Comparison of ENCODE assay signal across 1 cellular context in the genomic region with DNA sequence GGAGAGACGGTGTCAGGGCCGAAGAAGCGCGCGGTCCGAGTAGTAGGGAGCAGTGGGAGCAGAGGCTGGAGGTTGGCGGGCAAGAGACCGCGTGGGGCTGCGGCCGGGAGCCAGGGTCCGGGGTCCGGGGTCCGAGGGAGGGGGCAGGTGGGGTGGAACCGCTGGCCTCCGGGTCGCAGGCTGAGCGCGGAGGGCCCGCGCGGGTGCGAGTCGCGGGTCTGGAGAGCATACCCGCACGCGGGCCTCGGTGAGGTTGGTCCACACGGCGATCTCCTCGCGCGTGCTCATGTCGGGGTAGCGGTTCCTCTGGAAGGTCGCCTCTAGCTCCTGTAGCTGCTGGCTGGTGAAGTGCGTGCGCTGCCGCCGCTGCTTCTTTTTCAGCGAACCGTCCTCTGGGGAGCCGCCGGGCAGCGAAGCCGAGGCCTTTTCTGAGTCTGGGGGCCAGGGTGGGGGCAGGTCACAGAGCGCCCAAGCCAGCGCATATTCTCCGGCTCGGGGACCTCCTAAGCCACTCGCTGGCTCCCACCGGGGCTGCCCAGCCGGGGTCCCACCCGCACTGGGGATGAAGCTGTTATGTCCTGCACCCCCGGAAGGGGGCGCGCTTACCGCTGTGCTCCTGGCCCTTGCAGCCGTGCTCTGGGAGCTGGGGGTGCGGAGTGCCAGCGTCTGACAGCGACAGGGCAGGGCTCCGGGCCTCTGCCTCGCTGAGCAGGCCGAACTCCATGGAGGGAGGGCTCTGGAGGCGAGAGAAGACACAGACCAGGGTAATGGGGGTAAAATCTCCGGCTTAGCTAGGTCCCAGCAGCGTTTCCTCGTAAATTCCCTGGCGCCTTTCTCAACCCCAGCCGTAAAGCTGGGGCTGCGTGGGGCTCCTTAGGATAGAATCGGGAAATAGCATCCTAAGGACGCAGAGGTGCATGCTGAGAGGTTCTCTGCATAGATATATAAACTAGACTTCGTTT.
TF ChIP-seq lines count a peak whose summit lies in the region.

No MANE protein-coding gene starts in this region.

TF ChIP-seq in HepG2, 621 proteins besides CTCF, POLR2A, EP300 and RAD21 (continued from another document and continues in another):
- TF ChIP-seq, protein P1, sequence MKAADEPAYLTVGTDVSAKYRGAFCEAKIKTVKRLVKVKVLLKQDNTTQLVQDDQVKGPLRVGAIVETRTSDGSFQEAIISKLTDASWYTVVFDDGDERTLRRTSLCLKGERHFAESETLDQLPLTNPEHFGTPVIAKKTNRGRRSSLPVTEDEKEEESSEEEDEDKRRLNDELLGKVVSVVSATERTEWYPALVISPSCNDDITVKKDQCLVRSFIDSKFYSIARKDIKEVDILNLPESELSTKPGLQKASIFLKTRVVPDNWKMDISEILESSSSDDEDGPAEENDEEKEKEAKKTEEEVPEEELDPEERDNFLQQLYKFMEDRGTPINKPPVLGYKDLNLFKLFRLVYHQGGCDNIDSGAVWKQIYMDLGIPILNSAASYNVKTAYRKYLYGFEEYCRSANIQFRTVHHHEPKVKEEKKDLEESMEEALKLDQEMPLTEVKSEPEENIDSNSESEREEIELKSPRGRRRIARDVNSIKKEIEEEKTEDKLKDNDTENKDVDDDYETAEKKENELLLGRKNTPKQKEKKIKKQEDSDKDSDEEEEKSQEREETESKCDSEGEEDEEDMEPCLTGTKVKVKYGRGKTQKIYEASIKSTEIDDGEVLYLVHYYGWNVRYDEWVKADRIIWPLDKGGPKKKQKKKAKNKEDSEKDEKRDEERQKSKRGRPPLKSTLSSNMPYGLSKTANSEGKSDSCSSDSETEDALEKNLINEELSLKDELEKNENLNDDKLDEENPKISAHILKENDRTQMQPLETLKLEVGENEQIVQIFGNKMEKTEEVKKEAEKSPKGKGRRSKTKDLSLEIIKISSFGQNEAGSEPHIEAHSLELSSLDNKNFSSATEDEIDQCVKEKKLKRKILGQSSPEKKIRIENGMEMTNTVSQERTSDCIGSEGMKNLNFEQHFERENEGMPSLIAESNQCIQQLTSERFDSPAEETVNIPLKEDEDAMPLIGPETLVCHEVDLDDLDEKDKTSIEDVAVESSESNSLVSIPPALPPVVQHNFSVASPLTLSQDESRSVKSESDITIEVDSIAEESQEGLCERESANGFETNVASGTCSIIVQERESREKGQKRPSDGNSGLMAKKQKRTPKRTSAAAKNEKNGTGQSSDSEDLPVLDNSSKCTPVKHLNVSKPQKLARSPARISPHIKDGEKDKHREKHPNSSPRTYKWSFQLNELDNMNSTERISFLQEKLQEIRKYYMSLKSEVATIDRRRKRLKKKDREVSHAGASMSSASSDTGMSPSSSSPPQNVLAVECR (CRISPR knock-in tag; IDR thresholded peaks at IDR 0.05; ENCODE audit: borderline replicate concordance): no peak; the same call in 1 of the 2 replicates
- TF ChIP-seq ZFP36 (IDR thresholded peaks at IDR 0.05; ENCODE audit: borderline replicate concordance, low read depth, low read length, partially characterized antibody) (no peak), GATAD2A (CRISPR knock-in tag; IDR thresholded peaks at IDR 0.05) (0 out of 2 replicates have a peak, but pooled peaks have one; percentile 37), NRL (CRISPR knock-in tag; IDR thresholded peaks at IDR 0.05; ENCODE audit: borderline replicate concordance) (peak; percentile 71), ZNF558 (CRISPR knock-in tag; IDR thresholded peaks at IDR 0.05; ENCODE audit: borderline replicate concordance) (0 out of 2 replicates have a peak, but pooled peaks have one; percentile 48), KDM5B (CRISPR knock-in tag; IDR thresholded peaks at IDR 0.05; ENCODE audit: borderline replicate concordance) (no peak; the same call in 1 of the 2 replicates), ZNF331 (CRISPR knock-in tag; IDR thresholded peaks at IDR 0.05) (peak; percentile 18; the same call in 1 of the 2 replicates), CREB1 (IDR thresholded peaks at IDR 0.05) (no peak), CREB1 (CRISPR knock-in tag; IDR thresholded peaks at IDR 0.05) (no peak), MYC (CRISPR knock-in tag; IDR thresholded peaks at IDR 0.05; ENCODE audit: borderline replicate concordance) (peak; percentile 43; the same call in 1 of the 2 replicates), REPIN1 (CRISPR knock-in tag; IDR thresholded peaks at IDR 0.05; ENCODE audit: borderline replicate concordance, low read depth) (no peak), SP4 (CRISPR knock-in tag; IDR thresholded peaks at IDR 0.05) (no peak), MIXL1 (CRISPR knock-in tag; IDR thresholded peaks at IDR 0.05) (0 out of 2 replicates have a peak, but pooled peaks have one; percentile 21), ZFX (CRISPR knock-in tag; IDR thresholded peaks at IDR 0.05; ENCODE audit: low read depth) (peak; percentile 39; the same call in 1 of the 2 replicates), ETV5 (CRISPR knock-in tag; IDR thresholded peaks at IDR 0.05; ENCODE audit: borderline replicate concordance) (peak; percentile 21; the same call in 1 of the 2 replicates), GABPB1 (CRISPR knock-in tag; IDR thresholded peaks at IDR 0.05) (peak; percentile 47; the same call in 1 of the 2 replicates), ZSCAN21 (CRISPR knock-in tag; IDR thresholded peaks at IDR 0.05; ENCODE audit: borderline replicate concordance) (peak; percentile 47; the same call in 1 of the 2 replicates), ZNF740 (CRISPR knock-in tag; IDR thresholded peaks at IDR 0.05) (peak; percentile 70; the same call in 1 of the 2 replicates), ZMYM2 (CRISPR knock-in tag; IDR thresholded peaks at IDR 0.05) (peak; percentile 94), ZNF276 (CRISPR knock-in tag; IDR thresholded peaks at IDR 0.05; ENCODE audit: low read depth) (no peak), ARHGAP35 (CRISPR knock-in tag; IDR thresholded peaks at IDR 0.05; ENCODE audit: borderline replicate concordance) (no peak), ZFP91 (CRISPR knock-in tag; IDR thresholded peaks at IDR 0.05; ENCODE audit: borderline replicate concordance) (peak; percentile 12; the same call in 1 of the 2 replicates), SAP130 (CRISPR knock-in tag; IDR thresholded peaks at IDR 0.05; ENCODE audit: low read depth) (peak; percentile 59), XRCC5 (optimal IDR thresholded peaks at IDR 0.05; ENCODE audit: low read length) (peak; percentile 81), CENPX (CRISPR knock-in tag; IDR thresholded peaks at IDR 0.05) (no peak), ZBTB7B (CRISPR knock-in tag; IDR thresholded peaks at IDR 0.05) (peak; percentile 81), BCL3 (CRISPR knock-in tag; IDR thresholded peaks at IDR 0.05) (0 out of 2 replicates have a peak, but pooled peaks have one; percentile 16), IRF2 (CRISPR knock-in tag; IDR thresholded peaks at IDR 0.05) (0 out of 2 replicates have a peak, but pooled peaks have one; percentile 23), DMAP1 (CRISPR knock-in tag; IDR thresholded peaks at IDR 0.05) (no peak), ZNF430 (CRISPR knock-in tag; IDR thresholded peaks at IDR 0.05) (no peak), RCOR2 (CRISPR knock-in tag; IDR thresholded peaks at IDR 0.05) (peak; percentile 57; the same call in 1 of the 2 replicates), HNRNPLL (IDR thresholded peaks at IDR 0.05; ENCODE audit: low read depth, low read length, poor library complexity, severe bottlenecking) (peak; percentile 50), BORCS8-MEF2B (CRISPR knock-in tag; IDR thresholded peaks at IDR 0.05) (0 out of 2 replicates have a peak, but pooled peaks have one; percentile 20), KDM1A (CRISPR knock-in tag; IDR thresholded peaks at IDR 0.05) (peak; percentile 87; the same call in 1 of the 2 replicates), SPEN (CRISPR knock-in tag; IDR thresholded peaks at IDR 0.05; ENCODE audit: low read depth) (peak; percentile 54; the same call in 1 of the 2 replicates), ZNF691 (CRISPR knock-in tag; IDR thresholded peaks at IDR 0.05; ENCODE audit: borderline replicate concordance, low read depth) (0 out of 2 replicates have a peak, but pooled peaks have one; percentile 58)
- TF ChIP-seq, protein P2, sequence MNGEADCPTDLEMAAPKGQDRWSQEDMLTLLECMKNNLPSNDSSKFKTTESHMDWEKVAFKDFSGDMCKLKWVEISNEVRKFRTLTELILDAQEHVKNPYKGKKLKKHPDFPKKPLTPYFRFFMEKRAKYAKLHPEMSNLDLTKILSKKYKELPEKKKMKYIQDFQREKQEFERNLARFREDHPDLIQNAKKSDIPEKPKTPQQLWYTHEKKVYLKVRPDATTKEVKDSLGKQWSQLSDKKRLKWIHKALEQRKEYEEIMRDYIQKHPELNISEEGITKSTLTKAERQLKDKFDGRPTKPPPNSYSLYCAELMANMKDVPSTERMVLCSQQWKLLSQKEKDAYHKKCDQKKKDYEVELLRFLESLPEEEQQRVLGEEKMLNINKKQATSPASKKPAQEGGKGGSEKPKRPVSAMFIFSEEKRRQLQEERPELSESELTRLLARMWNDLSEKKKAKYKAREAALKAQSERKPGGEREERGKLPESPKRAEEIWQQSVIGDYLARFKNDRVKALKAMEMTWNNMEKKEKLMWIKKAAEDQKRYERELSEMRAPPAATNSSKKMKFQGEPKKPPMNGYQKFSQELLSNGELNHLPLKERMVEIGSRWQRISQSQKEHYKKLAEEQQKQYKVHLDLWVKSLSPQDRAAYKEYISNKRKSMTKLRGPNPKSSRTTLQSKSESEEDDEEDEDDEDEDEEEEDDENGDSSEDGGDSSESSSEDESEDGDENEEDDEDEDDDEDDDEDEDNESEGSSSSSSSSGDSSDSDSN (CRISPR knock-in tag; IDR thresholded peaks at IDR 0.05): peak; percentile 55
- TF ChIP-seq, protein P3, sequence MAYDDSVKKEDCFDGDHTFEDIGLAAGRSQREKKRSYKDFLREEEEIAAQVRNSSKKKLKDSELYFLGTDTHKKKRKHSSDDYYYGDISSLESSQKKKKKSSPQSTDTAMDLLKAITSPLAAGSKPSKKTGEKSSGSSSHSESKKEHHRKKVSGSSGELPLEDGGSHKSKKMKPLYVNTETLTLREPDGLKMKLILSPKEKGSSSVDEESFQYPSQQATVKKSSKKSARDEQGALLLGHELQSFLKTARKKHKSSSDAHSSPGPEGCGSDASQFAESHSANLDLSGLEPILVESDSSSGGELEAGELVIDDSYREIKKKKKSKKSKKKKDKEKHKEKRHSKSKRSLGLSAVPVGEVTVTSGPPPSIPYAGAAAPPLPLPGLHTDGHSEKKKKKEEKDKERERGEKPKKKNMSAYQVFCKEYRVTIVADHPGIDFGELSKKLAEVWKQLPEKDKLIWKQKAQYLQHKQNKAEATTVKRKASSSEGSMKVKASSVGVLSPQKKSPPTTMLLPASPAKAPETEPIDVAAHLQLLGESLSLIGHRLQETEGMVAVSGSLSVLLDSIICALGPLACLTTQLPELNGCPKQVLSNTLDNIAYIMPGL (CRISPR knock-in tag; IDR thresholded peaks at IDR 0.05; ENCODE audit: borderline replicate concordance in 1 of 2, low read depth in 1 of 2): peak; percentile 78 to 82; a peak in 3 of 4 replicates
